Comparison of ENCODE assay signal across 10 cellular contexts in genomic region chr20:48668451-48668946, GRCh38.
DNase-seq lines count a peak whose midpoint lies in the region; ATAC-seq lines count a peak whose summit lies in the region.
"Had no signal": no experiment of that assay in that cellular context is flagged by ENCODE, and none has a peak within 500 bp of the region (broad histone marks: within the 10 kb centered on the region; RNA-seq: fewer than 3 reads in every experiment).

No MANE protein-coding gene starts in this region.

- DNase-seq in M059J (ENCODE audit: low read depth) (peak; percentile 89), astrocyte of the hippocampus (ENCODE audit: low read depth, low spot score) (peak; percentile 61)
- no peak for DNase-seq in stimulated activated effector memory CD8-positive, alpha-beta T cell treated with anti-CD3 and anti-CD28 coated beads, Interleukin-12 subunit alpha, Interleukin-12 subunit beta, amount 100 ng/mL, for 72 hours (ENCODE audit: low spot score in 2 of 2)
- DNase-seq: T-helper 9 cell had no signal

- H3K4me3 Mint-ChIP-seq in stimulated activated effector memory CD8-positive, alpha-beta T cell treated with anti-CD3 and anti-CD28 coated beads, Interleukin-12 subunit alpha, Interleukin-12 subunit beta, amount 100 ng/mL, for 72 hours, result no peak overlapping the region
- H3K4me3 Mint-ChIP-seq: activated T-helper 1 cell treated with anti-CD3 and anti-CD28 coated beads, Interleukin-12 subunit alpha, Interleukin-12 subunit beta, Interleukin-2, Interleukin-4 antibody, amounts not matched to agents 30 ng/mL and 10 ng/mL and 1 ng/mL, durations not matched to agents 14 hours and 24 hours and 36 hours had no signal

- peak overlapping the region; percentile 77 for H3K27ac ChIP-seq in layer of hippocampus (ENCODE audit: low read depth, low read length)

- H3K27ac Mint-ChIP-seq in stimulated activated effector memory CD8-positive, alpha-beta T cell treated with anti-CD3 and anti-CD28 coated beads, Interleukin-12 subunit alpha, Interleukin-12 subunit beta, amount 100 ng/mL, for 72 hours, result peak overlapping the region; percentile 93

- H3K4me1 Mint-ChIP-seq in stimulated activated effector memory CD8-positive, alpha-beta T cell treated with anti-CD3 and anti-CD28 coated beads, Interleukin-12 subunit alpha, Interleukin-12 subunit beta, amount 100 ng/mL, for 72 hours, result peaks cover 41% of the 10 kb centered on the region

- no peaks in the 10 kb centered on the region for H3K9me3 Mint-ChIP-seq in stimulated activated effector memory CD8-positive, alpha-beta T cell treated with anti-CD3 and anti-CD28 coated beads, Interleukin-12 subunit alpha, Interleukin-12 subunit beta, amount 100 ng/mL, for 72 hours
- H3K9me3 Mint-ChIP-seq: activated T-helper 1 cell treated with anti-CD3 and anti-CD28 coated beads, Interleukin-12 subunit alpha, Interleukin-12 subunit beta, Interleukin-2, Interleukin-4 antibody, amounts not matched to agents 30 ng/mL and 10 ng/mL and 1 ng/mL, durations not matched to agents 14 hours and 24 hours and 36 hours had no signal

- H3K27me3 ChIP-seq in layer of hippocampus (ENCODE audit: control insufficient read depth, insufficient read depth, low read length), result no peaks in the 10 kb centered on the region

- ATAC-seq in stimulated activated effector memory CD8-positive, alpha-beta T cell treated with anti-CD3 and anti-CD28 coated beads, Interleukin-12 subunit alpha, Interleukin-12 subunit beta, amount 100 ng/mL, for 72 hours, result peak; percentile 13
- ATAC-seq in GM19328 (IDR thresholded peaks at IDR 0.05; ENCODE audit: unreplicated experiment) (no peak), HG03039 (IDR thresholded peaks at IDR 0.05; ENCODE audit: unreplicated experiment) (no peak), HG03460 (IDR thresholded peaks at IDR 0.05; ENCODE audit: unreplicated experiment) (no peak), GM21367 (IDR thresholded peaks at IDR 0.05; ENCODE audit: unreplicated experiment) (no peak)

- H3K36me3 Mint-ChIP-seq in stimulated activated effector memory CD8-positive, alpha-beta T cell treated with anti-CD3 and anti-CD28 coated beads, Interleukin-12 subunit alpha, Interleukin-12 subunit beta, amount 100 ng/mL, for 72 hours, result peaks cover 79% of the 10 kb centered on the region

Comparison
In these comparisons a context has a peak if more than half of its experiments do, and no peak if none do; other contexts are left out.
1. DNase-seq: peak in M059J (single experiment) and astrocyte of the hippocampus (single experiment); none in stimulated activated effector memory CD8-positive, alpha-beta T cell treated with anti-CD3 and anti-CD28 coated beads, Interleukin-12 subunit alpha, Interleukin-12 subunit beta, amount 100 ng/mL, for 72 hours (0 of 2).